Comparison of ENCODE assay signal across 22 cellular contexts in the genomic region with DNA sequence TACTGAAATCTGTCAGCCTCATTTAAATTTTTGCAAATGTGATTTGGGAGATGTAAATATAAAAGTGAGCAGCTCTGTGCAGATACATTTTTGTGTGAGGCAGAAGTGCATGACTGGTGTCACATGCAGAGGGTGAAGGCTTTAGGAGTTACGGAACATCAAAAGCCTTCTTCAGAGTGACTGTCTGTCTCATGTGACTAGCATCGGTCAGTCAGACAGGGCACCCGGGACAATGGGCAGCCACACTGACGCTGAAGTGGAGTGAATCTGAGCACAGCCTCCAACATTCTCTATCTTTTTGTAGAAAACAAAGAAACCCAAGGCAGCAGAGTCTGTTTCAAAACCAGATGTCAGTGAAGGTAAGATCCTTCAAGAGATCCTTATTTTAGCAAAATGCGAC. TPM values are rescaled to one million over a fixed set of nuclear protein-coding genes. Genes with fewer than 3 reads are reported as not detected.
DNase-seq lines count a peak whose midpoint lies in the region; ATAC-seq and TF ChIP-seq lines count a peak whose summit lies in the region.
"Had no signal": no experiment of that assay in that cellular context is flagged by ENCODE, and none has a peak within 500 bp of the region (broad histone marks: within the 10 kb centered on the region; RNA-seq: fewer than 3 reads in every experiment).

No MANE protein-coding gene starts in this region.

- no peaks in the 10 kb centered on the region for H3K27me3 ChIP-seq in trophoblast cell (ENCODE audit: insufficient read depth, low read length)
- H3K27me3 ChIP-seq: BLaER1, MG63 had no signal

- TF ChIP-seq CTCF in chondrocyte (IDR thresholded peaks at IDR 0.05), result no peak

- no peak overlapping the region for H3K4me2 ChIP-seq in trophoblast cell (ENCODE audit: low read length)
- H3K4me2 ChIP-seq: BLaER1 had no signal

- H3K79me1 ChIP-seq in trophoblast cell (ENCODE audit: low read length), result peaks cover 4% of the 10 kb centered on the region

- no peak overlapping the region for H3K4ac ChIP-seq in trophoblast cell (ENCODE audit: low read depth, low read length)

- peak overlapping the region; percentile 77 for H3K27ac Mint-ChIP-seq in chondrocyte (ENCODE audit: unreplicated experiment)

- peaks cover 40 to 43% of the 10 kb centered on the region in 2 experiments for H3K36me3 ChIP-seq in trophoblast cell (ENCODE audit: control insufficient read depth in 1 of 2, insufficient read depth in 2 of 2, low read length in 2 of 2)

- no peaks in the 10 kb centered on the region for H3K27me3 Mint-ChIP-seq in chondrocyte (ENCODE audit: low read depth)

- H2AFZ ChIP-seq in trophoblast cell (ENCODE audit: insufficient read depth, low read length, poor library complexity), result no peak overlapping the region

- H3K9me3 ChIP-seq in trophoblast cell (ENCODE audit: insufficient read depth, low read depth, low read length), result peaks cover 6% of the 10 kb centered on the region
- H3K9me3 ChIP-seq: MG63 had no signal

- no peak overlapping the region for H4K91ac ChIP-seq in trophoblast cell (ENCODE audit: low read depth, low read length)

- H3K18ac ChIP-seq in trophoblast cell (ENCODE audit: low read length), result no peak overlapping the region

- no peak overlapping the region for H3K4me3 ChIP-seq in trophoblast cell (ENCODE audit: low read depth, low read length)
- H3K4me3 ChIP-seq: BLaER1, MG63 had no signal

- no peaks in the 10 kb centered on the region for H3K79me2 ChIP-seq in trophoblast cell (ENCODE audit: control insufficient read depth, insufficient read depth, low read length, poor library complexity)

- no peak overlapping the region for H3K23ac ChIP-seq in trophoblast cell (ENCODE audit: low read length)

- no peak overlapping the region for H2BK5ac ChIP-seq in trophoblast cell (ENCODE audit: low read depth, low read length, poor library complexity)

- no peak overlapping the region for H2BK120ac ChIP-seq in trophoblast cell (ENCODE audit: insufficient read depth, low read length, poor library complexity)

- H3K4me1 ChIP-seq in trophoblast cell (ENCODE audit: control insufficient read depth in 1 of 2, insufficient read depth in 2 of 2, low read length in 2 of 2), result peaks cover 14 to 16% of the 10 kb centered on the region in 2 experiments
- H3K4me1 ChIP-seq: BLaER1 had no signal

- H3K14ac ChIP-seq in trophoblast cell (ENCODE audit: low read length), result no peak overlapping the region

- no CpG with 5 or more reads among the region's 5 CpGs for WGBS in trophoblast cell (ENCODE audit: extremely low coverage, insufficient coverage, insufficient read length)

- H4K8ac ChIP-seq in trophoblast cell (ENCODE audit: low read depth, low read length), result no peak overlapping the region

- DNase-seq in Ammon's horn (ENCODE audit: low spot score) (peak; percentile 73), chondrocyte (ENCODE audit: low spot score) (no peak), inferior parietal cortex (ENCODE audit: extremely low spot score) (peak; percentile 19), putamen (ENCODE audit: low spot score) (peak; percentile 53), trophoblast cell (no peak), NCI-H2107 (lab: John Stamatoyannopoulos, UW) (no peak)
- DNase-seq: 8988T, DMS 273 treated with DMSO at 0.1 percent for 48 hours, Karpas-422, MG63, NCI-H1092, NCI-H1694, NCI-H2227 treated with DMSO at 0.1 percent for 48 hours, NCI-H524 had no signal

- no peak overlapping the region for H3K9ac ChIP-seq in trophoblast cell (ENCODE audit: low read length)
- H3K9ac ChIP-seq: BLaER1 had no signal

- H2AK5ac ChIP-seq in trophoblast cell (ENCODE audit: low read length), result no peak overlapping the region

- ATAC-seq in HG02623 (IDR thresholded peaks at IDR 0.05; ENCODE audit: unreplicated experiment) (no peak), GM19397 (IDR thresholded peaks at IDR 0.05; ENCODE audit: unreplicated experiment) (no peak)
- ATAC-seq: Panc1, Right ventricle myocardium inferior had no signal

- H3K4me1 Mint-ChIP-seq in chondrocyte (ENCODE audit: low read depth), result peaks cover 22% of the 10 kb centered on the region

- peaks cover 28% of the 10 kb centered on the region for H3K36me3 Mint-ChIP-seq in chondrocyte (ENCODE audit: low read depth)

- H2BK12ac ChIP-seq in trophoblast cell (ENCODE audit: low read length), result no peak overlapping the region

- no peak overlapping the region for H3K27ac ChIP-seq in trophoblast cell (ENCODE audit: low read depth, low read length)
- H3K27ac ChIP-seq: BLaER1 had no signal

- peaks cover 10% of the 10 kb centered on the region for H3K9me3 Mint-ChIP-seq in chondrocyte (ENCODE audit: low read depth)

- no peak overlapping the region for H3K4me3 Mint-ChIP-seq in chondrocyte (ENCODE audit: unreplicated experiment)

- H4K12ac ChIP-seq in trophoblast cell (ENCODE audit: low read depth, low read length), result no peak overlapping the region

RNA-seq across cellular contexts. Expression of a gene that starts 7.9 kb away (rescaled TPM):
- total RNA-seq in chondrocyte, result 0.55 to 0.58 TPM in 2 of 3 replicates, not detected in the other
- polyA plus RNA-seq in trophoblast cell (2013), result 0.15 and 0.47 TPM in 2 replicates
- total RNA-seq: Daoy, Right ventricle myocardium inferior had no signal

RNA-seq across cellular contexts. Expression of a gene that starts 16.4 kb away (rescaled TPM):
- total RNA-seq in chondrocyte, result not detected in 3 replicates
- polyA plus RNA-seq in trophoblast cell (2013), result 0.45 and 0.67 TPM in 2 replicates
- total RNA-seq: Daoy, HT-29, IMR-90, Right ventricle myocardium inferior had no signal

RNA-seq across cellular contexts. Expression of a gene that starts 48.2 kb away (rescaled TPM):
- total RNA-seq in chondrocyte, result 61.2 to 79.3 TPM (median 64.7 TPM) in 3 replicates
- 61.2 and 61.7 TPM in 2 replicates for polyA plus RNA-seq in trophoblast cell (2013)

Comparison
In these comparisons a context has a peak if more than half of its experiments do, and no peak if none do; other contexts are left out.
1. DNase-seq: peak in Ammon's horn (single experiment), inferior parietal cortex (single experiment) and putamen (single experiment); none in chondrocyte (single experiment), trophoblast cell (0 of 2) and NCI-H2107 (single experiment).